Comparison of ENCODE assay signal across 21 cellular contexts in genomic region chr5:109242518-109242917, GRCh38.
DNase-seq lines count a peak whose midpoint lies in the region; ATAC-seq, FAIRE-seq and TF ChIP-seq lines count a peak whose summit lies in the region.
"Had no signal": no experiment of that assay in that cellular context is flagged by ENCODE, and none has a peak within 500 bp of the region (broad histone marks: within the 10 kb centered on the region; RNA-seq: fewer than 3 reads in every experiment).

No MANE protein-coding gene starts in this region.

- no peaks in the 10 kb centered on the region for H3K27me3 ChIP-seq in GM12878 (replicated peaks in 1 of 2; ENCODE audit: control insufficient read depth in 2 of 2, insufficient read depth in 2 of 2, low read length in 1 of 2)
- H3K27me3 ChIP-seq: Peyer's patch had no signal

- no peaks in the 10 kb centered on the region for H3K36me3 ChIP-seq in GM12878 (ENCODE audit: control insufficient read depth in 2 of 2, insufficient read depth in 2 of 2, low read length in 1 of 2)
- H3K36me3 ChIP-seq: HAP-1, Peyer's patch had no signal

- TF ChIP-seq CTCF in GM12878 (IDR thresholded peaks at IDR 0.05 in 2 of 3, conservative IDR thresholded peaks at IDR 0.05 in 1 of 3; ENCODE audit: control insufficient read depth in 2 of 3, extremely low read depth in 1 of 3, insufficient read depth in 1 of 3, low read depth in 3 of 3, low read length in 3 of 3) = no peak
- TF ChIP-seq CTCF in activated CD8-positive, alpha-beta T cell treated with anti-CD3 and anti-CD28 coated beads for 36 hours (IDR thresholded peaks at IDR 0.05) = no peak

- intact Hi-C loops in activated naive CD4-positive, alpha-beta T cell treated with anti-CD3 and anti-CD28 coated beads for 36 hours (cut with micrococcal nuclease) = loop anchor here (1.0 to 5.0 kb wide), 3 partner anchors 167 to 495 kb away; partner anchors contain the start of genes FER and PJA2
- intact Hi-C loops in GM12878 (cut with micrococcal nuclease; ENCODE audit: unreplicated experiment) = no loop called here
- intact Hi-C loops in activated CD8-positive, alpha-beta T cell treated with anti-CD3 and anti-CD28 coated beads for 36 hours (cut with micrococcal nuclease) = no loop called here

- CTCF ChIA-PET in activated naive CD4-positive, alpha-beta T cell treated with anti-CD3 and anti-CD28 coated beads for 36 hours (lab: Charles Lee) = no interaction called here
- CTCF ChIA-PET in activated naive CD4-positive, alpha-beta T cell treated with anti-CD3 and anti-CD28 coated beads, Interleukin-2, amount 10 ng/mL, durations not matched to agents 7 days and 5 days (lab: Charles Lee) = no interaction called here
- CTCF ChIA-PET in GM12878 (lab: Yijun Ruan, JAX) = no interaction called here
- CTCF ChIA-PET in activated CD8-positive, alpha-beta T cell treated with anti-CD3 and anti-CD28 coated beads for 36 hours (lab: Charles Lee) = no interaction called here

- no peaks in the 10 kb centered on the region for H3K4me1 ChIP-seq in GM12878 (ENCODE audit: control insufficient read depth, insufficient read depth, low read length)
- H3K4me1 ChIP-seq: A549, HAP-1, Peyer's patch had no signal

- no peak for FAIRE-seq in GM12878 (lab: Jason Lieb, UNC)
- FAIRE-seq: A549, GM18507, K562 had no signal

- POLR2A ChIA-PET in GM12878 (lab: Charles Lee) = no interaction called here
- POLR2A ChIA-PET in activated CD8-positive, alpha-beta T cell treated with anti-CD3 and anti-CD28 coated beads for 36 hours (lab: Charles Lee) = no interaction called here

- ATAC-seq in GM12878 (no peak), GM21367 (IDR thresholded peaks at IDR 0.05; ENCODE audit: unreplicated experiment) (no peak)
- peak; percentile 69 for ATAC-seq in stimulated activated naive CD8-positive, alpha-beta T cell treated with anti-CD3 and anti-CD28 coated beads, Interleukin-15, Interleukin-2, amounts not matched to agents 100 U/mL and 50 U/mL, for 24 hours
- no peak for ATAC-seq in activated CD8-positive, alpha-beta T cell treated with anti-CD3 and anti-CD28 coated beads for 36 hours
- ATAC-seq: A549, K562 had no signal

- H3K4me3 ChIP-seq in Jurkat, Clone E6-1 (ENCODE audit: low read length) = no peak overlapping the region
- no peak overlapping the region for H3K4me3 ChIP-seq in GM12878
- H3K4me3 ChIP-seq: A549, HAP-1, K562, Peyer's patch had no signal

- peak; percentile 10 for DNase-seq in activated naive CD4-positive, alpha-beta T cell treated with anti-CD3 and anti-CD28 coated beads for 36 hours
- no peak for DNase-seq in activated naive CD4-positive, alpha-beta T cell treated with anti-CD3 and anti-CD28 coated beads, Interleukin-2, amount 10 ng/mL, durations not matched to agents 7 days and 5 days
- peak; percentile 73 for DNase-seq in Jurkat, Clone E6-1 (ENCODE audit: low read depth, low spot score)
- no peak for DNase-seq in GM12878 (ENCODE audit: low read depth, low spot score)
- DNase-seq in stimulated activated naive CD8-positive, alpha-beta T cell treated with anti-CD3 and anti-CD28 coated beads, Interleukin-15, Interleukin-2, amounts not matched to agents 100 U/mL and 50 U/mL, for 24 hours = no peak
- DNase-seq in activated CD8-positive, alpha-beta T cell treated with anti-CD3 and anti-CD28 coated beads for 36 hours = no peak
- DNase-seq: COR-L47, DMS153, NCI-H1092 treated with DMSO at 0.1 percent for 48 hours, NCI-H187, NCI-H446 treated with DMSO at 0.1 percent for 48 hours, NCI-H748 treated with DMSO at 0.1 percent for 48 hours, Peyer's patch, Right ventricle myocardium superior had no signal

- no peak overlapping the region for H3K27ac ChIP-seq in GM12878 (ENCODE audit: control insufficient read depth, insufficient read depth)
- H3K27ac ChIP-seq: A549, HL-60, Peyer's patch had no signal

- H3K4me1 Mint-ChIP-seq in activated naive CD4-positive, alpha-beta T cell treated with anti-CD3 and anti-CD28 coated beads for 36 hours (ENCODE audit: low read depth) = peaks cover 5% of the 10 kb centered on the region
- H3K4me1 Mint-ChIP-seq in activated naive CD4-positive, alpha-beta T cell treated with anti-CD3 and anti-CD28 coated beads, Interleukin-2, amount 10 ng/mL, durations not matched to agents 7 days and 5 days = no peaks in the 10 kb centered on the region
- no peaks in the 10 kb centered on the region for H3K4me1 Mint-ChIP-seq in activated CD8-positive, alpha-beta T cell treated with anti-CD3 and anti-CD28 coated beads for 36 hours (ENCODE audit: low read depth)
- H3K4me1 Mint-ChIP-seq: CD14-positive monocyte had no signal

- H3K36me3 Mint-ChIP-seq in activated naive CD4-positive, alpha-beta T cell treated with anti-CD3 and anti-CD28 coated beads for 36 hours (ENCODE audit: low read depth) = peaks cover 8% of the 10 kb centered on the region
- H3K36me3 Mint-ChIP-seq in activated naive CD4-positive, alpha-beta T cell treated with anti-CD3 and anti-CD28 coated beads, Interleukin-2, amount 10 ng/mL, durations not matched to agents 7 days and 5 days = no peaks in the 10 kb centered on the region
- peaks cover 3% of the 10 kb centered on the region for H3K36me3 Mint-ChIP-seq in activated CD8-positive, alpha-beta T cell treated with anti-CD3 and anti-CD28 coated beads for 36 hours (ENCODE audit: low read depth)
- H3K36me3 Mint-ChIP-seq: CD14-positive monocyte had no signal

- SMC1A ChIA-PET in GM12878 (lab: Charles Lee; ENCODE audit: uncharacterized antibody, unreplicated experiment) = no interaction called here

- TF ChIP-seq EP300 in GM12878 (IDR thresholded peaks at IDR 0.05; ENCODE audit: borderline replicate concordance in 1 of 2, control insufficient read depth in 1 of 2, low read depth in 2 of 2, low read length in 2 of 2) = no peak

- H2AFZ ChIP-seq in GM12878 (ENCODE audit: control insufficient read depth, low read depth, low read length) = no peak overlapping the region

- peaks cover 10% of the 10 kb centered on the region; the same call in 2 of the 3 replicates for H3K9me3 ChIP-seq in GM12878 (replicated peaks; ENCODE audit: control insufficient read depth, insufficient read depth, low read length)

- no peak for TF ChIP-seq POLR2A in GM12878 (IDR thresholded peaks at IDR 0.05; ENCODE audit: low read depth, low read length)

- no peak overlapping the region for H3K27ac Mint-ChIP-seq in activated naive CD4-positive, alpha-beta T cell treated with anti-CD3 and anti-CD28 coated beads for 36 hours
- H3K27ac Mint-ChIP-seq in activated naive CD4-positive, alpha-beta T cell treated with anti-CD3 and anti-CD28 coated beads, Interleukin-2, amount 10 ng/mL, durations not matched to agents 7 days and 5 days = no peak overlapping the region
- no peak overlapping the region for H3K27ac Mint-ChIP-seq in activated CD8-positive, alpha-beta T cell treated with anti-CD3 and anti-CD28 coated beads for 36 hours
- H3K27ac Mint-ChIP-seq: CD14-positive monocyte had no signal

- H3K9me3 Mint-ChIP-seq in activated naive CD4-positive, alpha-beta T cell treated with anti-CD3 and anti-CD28 coated beads for 36 hours = peaks cover 17% of the 10 kb centered on the region
- H3K9me3 Mint-ChIP-seq in activated naive CD4-positive, alpha-beta T cell treated with anti-CD3 and anti-CD28 coated beads, Interleukin-2, amount 10 ng/mL, durations not matched to agents 7 days and 5 days = peaks cover 17% of the 10 kb centered on the region
- H3K9me3 Mint-ChIP-seq in activated CD8-positive, alpha-beta T cell treated with anti-CD3 and anti-CD28 coated beads for 36 hours = peaks cover 11% of the 10 kb centered on the region

- RAD21 ChIA-PET in GM12878 (lab: Charles Lee; ENCODE audit: unreplicated experiment) = no interaction called here

- H3K4me3 Mint-ChIP-seq in activated naive CD4-positive, alpha-beta T cell treated with anti-CD3 and anti-CD28 coated beads for 36 hours = no peak overlapping the region
- no peak overlapping the region for H3K4me3 Mint-ChIP-seq in activated naive CD4-positive, alpha-beta T cell treated with anti-CD3 and anti-CD28 coated beads, Interleukin-2, amount 10 ng/mL, durations not matched to agents 7 days and 5 days
- H3K4me3 Mint-ChIP-seq in activated CD8-positive, alpha-beta T cell treated with anti-CD3 and anti-CD28 coated beads for 36 hours = no peak overlapping the region
- H3K4me3 Mint-ChIP-seq: CD14-positive monocyte had no signal

- in situ Hi-C loops in GM12878 (cut with MboI) = no loop called here

- H3K4me2 ChIP-seq in GM12878 (ENCODE audit: control insufficient read depth, insufficient read depth) = no peak overlapping the region
- H3K4me2 ChIP-seq: A549 had no signal

- H3K9ac ChIP-seq in GM12878 (ENCODE audit: control insufficient read depth, insufficient read depth, low read length) = no peak overlapping the region

- no peaks in the 10 kb centered on the region for H3K79me2 ChIP-seq in GM12878 (ENCODE audit: control insufficient read depth, insufficient read depth, low read length)

- BruUV-seq in GM12878 (replicated peaks; lab: Mats Ljungman, UMichigan) = no TSS peak

- no peak for TF ChIP-seq RAD21 in GM12878 (IDR thresholded peaks at IDR 0.05; ENCODE audit: insufficient read depth, low read depth, low read length)

- no peaks in the 10 kb centered on the region for H4K20me1 ChIP-seq in GM12878 (ENCODE audit: control insufficient read depth, insufficient read depth)

- peaks cover 5% of the 10 kb centered on the region for H3K27me3 Mint-ChIP-seq in activated naive CD4-positive, alpha-beta T cell treated with anti-CD3 and anti-CD28 coated beads for 36 hours (ENCODE audit: low read depth)
- no peaks in the 10 kb centered on the region for H3K27me3 Mint-ChIP-seq in activated naive CD4-positive, alpha-beta T cell treated with anti-CD3 and anti-CD28 coated beads, Interleukin-2, amount 10 ng/mL, durations not matched to agents 7 days and 5 days
- H3K27me3 Mint-ChIP-seq in activated CD8-positive, alpha-beta T cell treated with anti-CD3 and anti-CD28 coated beads for 36 hours = no peaks in the 10 kb centered on the region

TF ChIP-seq in GM12878, 131 proteins besides CTCF, POLR2A, EP300 and RAD21 (continues in another document):
- TF ChIP-seq ASH2L (IDR thresholded peaks at IDR 0.05; ENCODE audit: borderline replicate concordance, low read depth) (no peak), CREM (IDR thresholded peaks at IDR 0.05; ENCODE audit: low read depth) (no peak), SKIL (IDR thresholded peaks at IDR 0.05; ENCODE audit: low read depth, poor library complexity, severe bottlenecking) (no peak)

Comparison
In these comparisons a context has a peak if more than half of its experiments do, and no peak if none do; other contexts are left out.
1. DNase-seq: peak in activated naive CD4-positive, alpha-beta T cell treated with anti-CD3 and anti-CD28 coated beads for 36 hours (single experiment) and Jurkat, Clone E6-1 (single experiment); none in activated naive CD4-positive, alpha-beta T cell treated with anti-CD3 and anti-CD28 coated beads, Interleukin-2, amount 10 ng/mL, durations not matched to agents 7 days and 5 days (single experiment), GM12878 (single experiment), stimulated activated naive CD8-positive, alpha-beta T cell treated with anti-CD3 and anti-CD28 coated beads, Interleukin-15, Interleukin-2, amounts not matched to agents 100 U/mL and 50 U/mL, for 24 hours (single experiment) and activated CD8-positive, alpha-beta T cell treated with anti-CD3 and anti-CD28 coated beads for 36 hours (single experiment).